21 cellular contexts compared by ENCODE assay signal in genomic region chr19:5641171-5641570, GRCh38. TPM values are rescaled to one million over a fixed set of nuclear protein-coding genes. Genes with fewer than 3 reads are reported as not detected.
DNase-seq lines count a peak whose midpoint lies in the region; ATAC-seq and TF ChIP-seq lines count a peak whose summit lies in the region.
"Had no signal": no experiment of that assay in that cellular context is flagged by ENCODE, and none has a peak within 500 bp of the region (broad histone marks: within the 10 kb centered on the region; RNA-seq: fewer than 3 reads in every experiment).

No MANE protein-coding gene starts in this region.

- no peak for DNase-seq in CD8-positive, alpha-beta T cell
- no peak for DNase-seq in H9
- DNase-seq in foreskin keratinocyte, result peak; percentile 77 to 88
- DNase-seq in ascending aorta (ENCODE audit: low spot score in 2 of 2), result no peak
- DNase-seq: activated CD4-positive, alpha-beta T cell treated with anti-CD3 and anti-CD28 coated beads for 1 hour; caudate nucleus; CD8-positive, alpha-beta memory T cell; head of caudate nucleus; IMR-90; mesenchymal stem cell; NCI-H1417 treated with DMSO at 0.1 percent for 48 hours; NCI-H510A; NK-92 treated with Interleukin-12 subunit alpha and Interleukin-12 subunit beta, amount 100 ng/mL, for 24 hours; SJCRH30; small intestine; stimulated activated CD4-positive, alpha-beta T cell treated with anti-CD3 and anti-CD28 coated beads, Interleukin-2, amount 100 ng/mL, for 24 hours; T-helper 1 cell had no signal

- H3K36me3 Mint-ChIP-seq in CD8-positive, alpha-beta T cell, result peaks cover 63% of the 10 kb centered on the region
- H3K36me3 Mint-ChIP-seq in H9 (ENCODE audit: insufficient read depth in 1 of 3, low read depth in 3 of 3), result peaks cover 26 to 58% (median 53%) of the 10 kb centered on the region in 3 experiments; a peak in 6 of 7 replicates

- H2AFZ ChIP-seq in H9 (ENCODE audit: low read length), result no peak overlapping the region

- H3T11ph ChIP-seq in H9 (ENCODE audit: low read length), result no peak overlapping the region

- no peak overlapping the region for H2BK15ac ChIP-seq in H9 (ENCODE audit: low read depth, low read length)

- H3K23me2 ChIP-seq in H9 (ENCODE audit: insufficient read length, low read depth, low read length, poor library complexity, severe bottlenecking), result no peaks in the 10 kb centered on the region

- H2BK120ac ChIP-seq in H9 (ENCODE audit: low read depth, low read length, poor library complexity, severe bottlenecking), result no peak overlapping the region

- H3K4me2 ChIP-seq in H9 (ENCODE audit: insufficient read depth, insufficient read length, low read length), result no peak overlapping the region

- H3K79me1 ChIP-seq in H9 (ENCODE audit: insufficient read depth, low read depth, low read length, poor library complexity, severe bottlenecking), result peaks cover 7% of the 10 kb centered on the region

- no peak overlapping the region for H3K4me3 Mint-ChIP-seq in CD8-positive, alpha-beta T cell
- H3K4me3 Mint-ChIP-seq in H9, result no peak overlapping the region
- H3K4me3 Mint-ChIP-seq: dendritic cell treated with granulocyte-macrophage colony-stimulating factor and Interleukin-4, amounts not matched to agents 40 ng/mL and 50 ng/mL, for 4 days; stimulated activated memory B cell treated with anti-CD40 and anti-IgM and Interleukin-4, amounts not matched to agents 10 μg/mL and 1 μg/mL and 100 μg/mL, for 72 hours had no signal

- H2BK20ac ChIP-seq in H9 (ENCODE audit: low read depth, low read length, poor library complexity, severe bottlenecking), result no peak overlapping the region

- H3K18ac ChIP-seq in H9 (ENCODE audit: insufficient read length, low read depth, low read length), result no peak overlapping the region

- H2BK12ac ChIP-seq in H9 (ENCODE audit: insufficient read length, low read depth, low read length), result no peak overlapping the region

- no peak overlapping the region for H3K56ac ChIP-seq in H9 (ENCODE audit: insufficient read length, low read depth, low read length)

- H3K14ac ChIP-seq in H9 (ENCODE audit: insufficient read depth, low read length), result no peak overlapping the region

- peak overlapping the region; percentile 12 for H3K27ac Mint-ChIP-seq in CD8-positive, alpha-beta T cell
- peak overlapping the region in 2 of 3 experiments; percentile 6 to 9; a peak in 3 of 7 replicates for H3K27ac Mint-ChIP-seq in H9
- H3K27ac Mint-ChIP-seq: dendritic cell treated with granulocyte-macrophage colony-stimulating factor and Interleukin-4, amounts not matched to agents 40 ng/mL and 50 ng/mL, for 4 days; stimulated activated memory B cell treated with anti-CD40 and anti-IgM and Interleukin-4, amounts not matched to agents 10 μg/mL and 1 μg/mL and 100 μg/mL, for 72 hours had no signal

- peaks cover 4% of the 10 kb centered on the region for H3K4me1 ChIP-seq in CD8-positive, alpha-beta T cell (ENCODE audit: insufficient read depth, low read length)
- H3K4me1 ChIP-seq in H9 (ENCODE audit: insufficient read depth, low read length), result no peaks in the 10 kb centered on the region
- peaks cover 3% of the 10 kb centered on the region for H3K4me1 ChIP-seq in foreskin keratinocyte
- no peaks in the 10 kb centered on the region for H3K4me1 ChIP-seq in ascending aorta
- H3K4me1 ChIP-seq: SJCRH30 had no signal

- H3K27me3 Mint-ChIP-seq in CD8-positive, alpha-beta T cell (ENCODE audit: low read depth), result no peaks in the 10 kb centered on the region
- H3K27me3 Mint-ChIP-seq in H9 (ENCODE audit: low read depth), result no peaks in the 10 kb centered on the region
- H3K27me3 Mint-ChIP-seq: dendritic cell treated with granulocyte-macrophage colony-stimulating factor and Interleukin-4, amounts not matched to agents 40 ng/mL and 50 ng/mL, for 4 days; stimulated activated memory B cell treated with anti-CD40 and anti-IgM and Interleukin-4, amounts not matched to agents 10 μg/mL and 1 μg/mL and 100 μg/mL, for 72 hours had no signal

- no peak overlapping the region for H4K5ac ChIP-seq in H9 (ENCODE audit: insufficient read length, low read depth, low read length)

- no peaks in the 10 kb centered on the region for H4K20me1 ChIP-seq in H9 (ENCODE audit: control insufficient read depth, insufficient read depth, insufficient read length)

- POLR2A ChIA-PET in CD8-positive, alpha-beta T cell (lab: Charles Lee), result no interaction called here

- no peak overlapping the region for H4K91ac ChIP-seq in H9 (ENCODE audit: insufficient read length, low read depth, low read length)

- no peaks in the 10 kb centered on the region for H3K9me3 ChIP-seq in CD8-positive, alpha-beta T cell (ENCODE audit: low read length)
- H3K9me3 ChIP-seq in H9 (ENCODE audit: control insufficient read depth, low read depth, low read length) (no peaks in the 10 kb centered on the region), ascending aorta (no peaks in the 10 kb centered on the region)
- H3K9me3 ChIP-seq: SJCRH30, thoracic aorta had no signal

- TF ChIP-seq CTCF in CD8-positive, alpha-beta T cell (IDR thresholded peaks at IDR 0.05), result no peak
- TF ChIP-seq CTCF in H9 (conservative IDR thresholded peaks at IDR 0.05) (no peak), foreskin keratinocyte (conservative IDR thresholded peaks at IDR 0.05) (no peak), ascending aorta (IDR thresholded peaks at IDR 0.05) (no peak)

- peaks cover 35% of the 10 kb centered on the region for H3K36me3 ChIP-seq in CD8-positive, alpha-beta T cell (ENCODE audit: insufficient read depth, low read length)
- H3K36me3 ChIP-seq in ascending aorta, result peaks cover 39 to 48% of the 10 kb centered on the region in 2 donors

- H2BK5ac ChIP-seq in H9 (ENCODE audit: insufficient read length, low read length), result no peak overlapping the region

- intact Hi-C loops in CD8-positive, alpha-beta T cell (cut with DNase I, micrococcal nuclease), result no loop called here
- intact Hi-C loops in ascending aorta (cut with DNase I), result no loop called here

- CTCF ChIA-PET in CD8-positive, alpha-beta T cell (lab: Charles Lee), result no interaction called here

- H3K4me1 Mint-ChIP-seq in CD8-positive, alpha-beta T cell (ENCODE audit: low read depth), result peaks cover 48% of the 10 kb centered on the region
- H3K4me1 Mint-ChIP-seq in H9, result peaks cover 0 to 2% of the 10 kb centered on the region in 2 experiments; a peak in 2 of 4 replicates

- no peak overlapping the region for H2AK5ac ChIP-seq in H9 (ENCODE audit: insufficient read length, low read length)

- no peak overlapping the region for H3K27ac ChIP-seq in CD8-positive, alpha-beta T cell (ENCODE audit: low read depth, low read length)
- no peak overlapping the region for H3K27ac ChIP-seq in H9 (ENCODE audit: insufficient read length, low read depth, low read length)
- H3K27ac ChIP-seq in foreskin keratinocyte, result no peak overlapping the region
- H3K27ac ChIP-seq in ascending aorta, result no peak overlapping the region
- H3K27ac ChIP-seq: SJCRH30, thoracic aorta had no signal

- no CpG with 5 or more reads among the region's 4 CpGs for WGBS in H9 (ENCODE audit: extremely low coverage, insufficient read length, low lambda C conversion rate)

- no peak overlapping the region for H4K8ac ChIP-seq in H9 (replicated peaks; ENCODE audit: insufficient read length, low read depth, low read length)

- H3K4me3 ChIP-seq in CD8-positive, alpha-beta T cell (ENCODE audit: low read depth, low read length), result no peak overlapping the region
- no peak overlapping the region for H3K4me3 ChIP-seq in ascending aorta
- H3K4me3 ChIP-seq: SJCRH30, thoracic aorta had no signal

- H3K4ac ChIP-seq in H9 (ENCODE audit: low read depth, low read length), result no peak overlapping the region

- no peaks in the 10 kb centered on the region for H3K27me3 ChIP-seq in CD8-positive, alpha-beta T cell (ENCODE audit: insufficient read depth, low read length)
- H3K27me3 ChIP-seq in H9 (ENCODE audit: insufficient read depth, low read length), result no peaks in the 10 kb centered on the region
- no peaks in the 10 kb centered on the region for H3K27me3 ChIP-seq in foreskin keratinocyte
- H3K27me3 ChIP-seq in ascending aorta, result no peaks in the 10 kb centered on the region
- H3K27me3 ChIP-seq: SJCRH30 had no signal

- no peaks in the 10 kb centered on the region for H3K9me3 Mint-ChIP-seq in CD8-positive, alpha-beta T cell
- H3K9me3 Mint-ChIP-seq in H9, result no peaks in the 10 kb centered on the region
- H3K9me3 Mint-ChIP-seq: CD8-positive, alpha-beta memory T cell; dendritic cell treated with granulocyte-macrophage colony-stimulating factor and Interleukin-4, amounts not matched to agents 40 ng/mL and 50 ng/mL, for 4 days; stimulated activated memory B cell treated with anti-CD40 and anti-IgM and Interleukin-4, amounts not matched to agents 10 μg/mL and 1 μg/mL and 100 μg/mL, for 72 hours had no signal

- no peak overlapping the region for H3K9ac ChIP-seq in H9 (ENCODE audit: extremely low read depth, insufficient read length, low read length)

- peaks cover 17% of the 10 kb centered on the region; the same call in 1 of the 2 replicates for H3K79me2 ChIP-seq in H9 (ENCODE audit: insufficient read depth, low read length)

- ATAC-seq in CD8-positive, alpha-beta T cell, result no peak
- peak; percentile 66 for ATAC-seq in foreskin keratinocyte
- no peak for ATAC-seq in GM21390 (IDR thresholded peaks at IDR 0.05; ENCODE audit: unreplicated experiment)
- ATAC-seq: stimulated activated memory B cell treated with anti-CD40 and anti-IgM and Interleukin-4, amounts not matched to agents 10 μg/mL and 1 μg/mL and 100 μg/mL, for 72 hours had no signal

- no peak overlapping the region for H3K23ac ChIP-seq in H9 (ENCODE audit: insufficient read length, low read depth, low read length)

RNA-seq across cellular contexts. Expression of gene SAFB, which starts 18.3 kb away (rescaled TPM):
- total RNA-seq in CD8-positive, alpha-beta T cell, result 100 to 1,000 TPM; 190 to 191 TPM
- total RNA-seq in H9 (2021), result 107 and 110 TPM in 2 replicates
- 50.4 and 71.0 TPM in 2 replicates for total RNA-seq in foreskin keratinocyte
- polyA plus RNA-seq in foreskin keratinocyte, result 43.0 and 53.5 TPM in 2 replicates
- total RNA-seq in ascending aorta, result 114 TPM

RNA-seq across cellular contexts. Expression of gene SAFB2, which starts 18.6 kb away (rescaled TPM):
- total RNA-seq in CD8-positive, alpha-beta T cell, result 100 to 1,000 TPM; 293 to 302 TPM
- total RNA-seq in H9 (2021), result 70.3 and 76.1 TPM in 2 replicates
- total RNA-seq in foreskin keratinocyte, result 25.1 and 32.8 TPM in 2 replicates
- polyA plus RNA-seq in foreskin keratinocyte, result 27.3 and 30.9 TPM in 2 replicates
- 10.7 TPM for total RNA-seq in ascending aorta

RNA-seq across cellular contexts. Expression of gene MICOS13, which starts 39.1 kb away (rescaled TPM):
- total RNA-seq in CD8-positive, alpha-beta T cell, result 10 to 100 TPM; 19.6 to 24.8 TPM
- total RNA-seq in H9 (2021) (23.4 and 23.8 TPM in 2 replicates), foreskin keratinocyte (89.2 and 94.0 TPM in 2 replicates), ascending aorta (75.6 TPM)
- 142 and 152 TPM in 2 replicates for polyA plus RNA-seq in foreskin keratinocyte

RNA-seq across cellular contexts. Expression of gene HSD11B1L, which starts 39.7 kb away (rescaled TPM):
- total RNA-seq in CD8-positive, alpha-beta T cell, result 1 to 10 TPM; 3.1 to 4.1 TPM
- total RNA-seq in H9 (2021) (8.0 and 9.3 TPM in 2 replicates), foreskin keratinocyte (4.6 and 5.9 TPM in 2 replicates), ascending aorta (116 TPM)
- polyA plus RNA-seq in foreskin keratinocyte, result 7.4 and 8.8 TPM in 2 replicates

RNA-seq across cellular contexts. Expression of gene RPL36, which starts 48.9 kb away (rescaled TPM):
- total RNA-seq in CD8-positive, alpha-beta T cell, result 1,000 to 10,000 TPM; 1,425 to 1,465 TPM
- total RNA-seq in H9 (2021), result 1,066 and 1,074 TPM in 2 replicates
- 1,346 and 1,361 TPM in 2 replicates for total RNA-seq in foreskin keratinocyte
- 2,000 and 2,267 TPM in 2 replicates for polyA plus RNA-seq in foreskin keratinocyte
- 885 TPM for total RNA-seq in ascending aorta

Comparison
In these comparisons a context has a peak if more than half of its experiments do, and no peak if none do; other contexts are left out.
1. DNase-seq: peak in foreskin keratinocyte (2 of 2); none in CD8-positive, alpha-beta T cell (0 of 7), H9 (single experiment) and ascending aorta (0 of 2).